18 cellular contexts compared by ENCODE assay signal in the genomic region with DNA sequence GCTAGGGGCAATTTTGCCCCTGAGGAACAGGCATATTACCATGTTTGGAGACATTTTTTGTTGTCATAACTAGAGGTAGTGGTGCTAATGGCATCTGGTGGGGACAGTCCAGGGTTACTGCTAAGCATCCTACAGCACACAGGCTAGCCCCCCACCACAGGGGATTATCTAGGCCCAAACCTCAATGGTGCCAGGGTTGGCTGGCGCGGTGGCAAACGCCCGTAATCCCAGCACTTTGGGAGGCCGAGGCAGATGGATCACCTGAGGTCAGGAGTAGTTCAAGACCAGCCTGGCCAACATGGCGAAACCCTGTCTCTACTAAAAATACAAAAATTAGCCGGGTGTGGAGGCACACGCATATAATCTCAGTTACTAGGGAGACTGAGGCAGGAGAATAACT. TPM values are rescaled to one million over a fixed set of nuclear protein-coding genes. Genes with fewer than 3 reads are reported as not detected.
DNase-seq lines count a peak whose midpoint lies in the region; TF ChIP-seq lines count a peak whose summit lies in the region.
"Had no signal": no experiment of that assay in that cellular context is flagged by ENCODE, and none has a peak within 500 bp of the region (broad histone marks: within the 10 kb centered on the region; RNA-seq: fewer than 3 reads in every experiment).

No MANE protein-coding gene starts in this region.

- DNase-seq in RWPE1 (ENCODE audit: low spot score) (no peak), esophagus muscularis mucosa (ENCODE audit: extremely low spot score) (no peak), spleen (peak; percentile 12), cerebellar nuclear complex (lab: John Stamatoyannopoulos, UW) (no peak)
- DNase-seq in activated naive CD4-positive, alpha-beta T cell (lab: John Stamatoyannopoulos, UW): no peak
- no peak for DNase-seq in activated CD4-positive, alpha-beta T cell treated with anti-CD3 and anti-CD28 coated beads, Interleukin-2, amount 10 ng/mL, durations not matched to agents 7 days and 5 days
- DNase-seq: activated CD4-positive, alpha-beta T cell treated with anti-CD3 and anti-CD28 coated beads for 4 hours; activated T-cell treated with anti-CD3 and anti-CD28 coated beads for 4 hours; DMS153; effector memory CD8-positive, alpha-beta T cell; NCI-H2081; NCI-H524; retina; SK-N-SH had no signal

- H3K4me1 ChIP-seq in esophagus muscularis mucosa (peaks cover 12 to 45% (median 38%) of the 10 kb centered on the region in 4 donors), spleen (peaks cover 0 to 42% (median 17%) of the 10 kb centered on the region in 6 donors)

- H3K27ac ChIP-seq in RWPE1: peak overlapping the region; percentile 95
- H3K27ac ChIP-seq in esophagus muscularis mucosa (replicated peaks in 1 of 4): peak overlapping the region; percentile 39 to 61 (median 54)
- peak overlapping the region in 3 of 8 donors; percentile 26 to 59 (median 39) for H3K27ac ChIP-seq in spleen
- H3K27ac ChIP-seq: neural progenitor cell had no signal

- CTCF ChIA-PET in RWPE1 (lab: Yijun Ruan, JAX): no interaction called here
- CTCF ChIA-PET in activated CD4-positive, alpha-beta T cell treated with anti-CD3 and anti-CD28 coated beads, Interleukin-2, amount 10 ng/mL, durations not matched to agents 7 days and 5 days (lab: Charles Lee): no interaction called here

- H3K27ac Mint-ChIP-seq in activated CD4-positive, alpha-beta T cell treated with anti-CD3 and anti-CD28 coated beads, Interleukin-2, amount 10 ng/mL, durations not matched to agents 7 days and 5 days: no peak overlapping the region
- H3K27ac Mint-ChIP-seq: activated naive CD8-positive, alpha-beta T cell; memory B cell; neural progenitor cell had no signal

- H3K27me3 ChIP-seq in esophagus muscularis mucosa (no peaks in the 10 kb centered on the region), spleen (replicated peaks in 1 of 7) (peaks cover 0 to 3% (median 0%) of the 10 kb centered on the region in 7 donors)
- H3K27me3 ChIP-seq: thyroid gland had no signal

- peaks cover 7% of the 10 kb centered on the region for H3K9me3 Mint-ChIP-seq in activated CD4-positive, alpha-beta T cell treated with anti-CD3 and anti-CD28 coated beads, Interleukin-2, amount 10 ng/mL, durations not matched to agents 7 days and 5 days
- H3K9me3 Mint-ChIP-seq: effector memory CD8-positive, alpha-beta T cell; memory B cell had no signal

- TF ChIP-seq EP300 in esophagus muscularis mucosa (IDR thresholded peaks at IDR 0.05): no peak

- WGBS in esophagus muscularis mucosa: 88% methylated on average over 8 of the region's 8 CpGs
- 79 to 98% (median 96%) methylated on average over 8 of the region's 8 CpGs for WGBS in spleen, 5 donors

- H3K9me3 ChIP-seq in esophagus muscularis mucosa: no peaks in the 10 kb centered on the region
- H3K9me3 ChIP-seq in spleen: no peaks in the 10 kb centered on the region
- H3K9me3 ChIP-seq: SK-N-SH, thyroid gland had no signal

- H3K4me3 ChIP-seq in esophagus muscularis mucosa (no peak overlapping the region), spleen (no peak overlapping the region)
- H3K4me3 ChIP-seq: neural progenitor cell, thyroid gland had no signal

- H3K4me3 Mint-ChIP-seq in activated CD4-positive, alpha-beta T cell treated with anti-CD3 and anti-CD28 coated beads, Interleukin-2, amount 10 ng/mL, durations not matched to agents 7 days and 5 days: no peak overlapping the region
- H3K4me3 Mint-ChIP-seq: activated naive CD8-positive, alpha-beta T cell; effector memory CD8-positive, alpha-beta T cell; memory B cell; neural progenitor cell had no signal

- no peaks in the 10 kb centered on the region for H3K4me1 Mint-ChIP-seq in activated CD4-positive, alpha-beta T cell treated with anti-CD3 and anti-CD28 coated beads, Interleukin-2, amount 10 ng/mL, durations not matched to agents 7 days and 5 days

- peaks cover 0 to 4% (median 0%) of the 10 kb centered on the region in 4 donors for H3K36me3 ChIP-seq in esophagus muscularis mucosa
- H3K36me3 ChIP-seq in spleen: no peaks in the 10 kb centered on the region
- H3K36me3 ChIP-seq: neural progenitor cell, thyroid gland had no signal

- H3K36me3 Mint-ChIP-seq in activated CD4-positive, alpha-beta T cell treated with anti-CD3 and anti-CD28 coated beads, Interleukin-2, amount 10 ng/mL, durations not matched to agents 7 days and 5 days (ENCODE audit: low read depth): no peaks in the 10 kb centered on the region
- H3K36me3 Mint-ChIP-seq: activated naive CD8-positive, alpha-beta T cell; memory B cell; neural progenitor cell had no signal

- POLR2A ChIA-PET in RWPE1 (lab: Yijun Ruan, JAX; ENCODE audit: low non-redundant PET): no interaction called here
- POLR2A ChIA-PET in activated CD4-positive, alpha-beta T cell treated with anti-CD3 and anti-CD28 coated beads, Interleukin-2, amount 10 ng/mL, durations not matched to agents 7 days and 5 days (lab: Charles Lee): no interaction called here

- TF ChIP-seq POLR2A in esophagus muscularis mucosa (IDR thresholded peaks at IDR 0.05; ENCODE audit: low read depth) (no peak), spleen (IDR thresholded peaks at IDR 0.05) (no peak)

- H3K27me3 Mint-ChIP-seq in activated CD4-positive, alpha-beta T cell treated with anti-CD3 and anti-CD28 coated beads, Interleukin-2, amount 10 ng/mL, durations not matched to agents 7 days and 5 days: no peaks in the 10 kb centered on the region
- H3K27me3 Mint-ChIP-seq: activated naive CD8-positive, alpha-beta T cell had no signal

- TF ChIP-seq CTCF in RWPE1 (conservative IDR thresholded peaks at IDR 0.05; ENCODE audit: low read depth) (no peak), esophagus muscularis mucosa (IDR thresholded peaks at IDR 0.05) (no peak), spleen (IDR thresholded peaks at IDR 0.05 in 8 of 11, conservative IDR thresholded peaks at IDR 0.05 in 3 of 11) (no peak)

- intact Hi-C loops in esophagus muscularis mucosa (cut with DNase I): no loop called here
- intact Hi-C loops in spleen (cut with DNase I; ENCODE audit: low total_unique reads): no loop called here

RNA-seq across cellular contexts. Expression of a gene that starts 15.2 kb away (rescaled TPM):
- total RNA-seq in esophagus muscularis mucosa (100 to 1,000 TPM in 1 of 4 donors, 10 to 100 TPM in 3; 31.1 to 115 (median 70.4) TPM), spleen (100 to 1,000 TPM in 1 of 7 donors, 10 to 100 TPM in 6; 26.5 to 101 (median 69.9) TPM)
- 10 to 100 TPM; 14.7 to 29.1 (median 25.3) TPM for polyA plus RNA-seq in spleen
- total RNA-seq in activated CD4-positive, alpha-beta T cell treated with anti-CD3 and anti-CD28 coated beads, Interleukin-2, amount 10 ng/mL, durations not matched to agents 7 days and 5 days: not detected

RNA-seq across cellular contexts. Expression of a gene that starts 29.6 kb away (rescaled TPM):
- total RNA-seq in esophagus muscularis mucosa (10 to 100 TPM; 21.2 to 33.7 (median 27.0) TPM), spleen (10 to 100 TPM; 48.1 to 76.6 (median 61.2) TPM)
- 10 to 100 TPM; 11.2 to 22.1 (median 12.3) TPM for polyA plus RNA-seq in spleen
- total RNA-seq in activated CD4-positive, alpha-beta T cell treated with anti-CD3 and anti-CD28 coated beads, Interleukin-2, amount 10 ng/mL, durations not matched to agents 7 days and 5 days: 10 to 100 TPM; 68.1 to 71.5 TPM

RNA-seq across cellular contexts. Expression of a gene that starts 35.5 kb away (rescaled TPM):
- 10 to 100 TPM; 10.4 to 23.7 (median 19.1) TPM for total RNA-seq in esophagus muscularis mucosa
- 100 to 1,000 TPM in 3 of 7 donors, 10 to 100 TPM in 4; 54.7 to 148 (median 99.4) TPM for total RNA-seq in spleen
- 100 to 1,000 TPM in 1 of 3 donors, 10 to 100 TPM in 2; 25.0 to 101 (median 43.6) TPM for polyA plus RNA-seq in spleen
- 10 to 100 TPM; 30.8 to 36.1 TPM for total RNA-seq in activated CD4-positive, alpha-beta T cell treated with anti-CD3 and anti-CD28 coated beads, Interleukin-2, amount 10 ng/mL, durations not matched to agents 7 days and 5 days

RNA-seq across cellular contexts. Expression of a gene that starts 59.4 kb away (rescaled TPM):
- total RNA-seq in esophagus muscularis mucosa (100 to 1,000 TPM; 106 to 284 (median 197) TPM), spleen (100 to 1,000 TPM in 5 of 7 donors, 10 to 100 TPM in 2; 85.7 to 188 (median 108) TPM)
- polyA plus RNA-seq in spleen: 10 to 100 TPM; 33.6 to 58.7 (median 38.3) TPM
- 100 to 1,000 TPM; 269 to 284 TPM for total RNA-seq in activated CD4-positive, alpha-beta T cell treated with anti-CD3 and anti-CD28 coated beads, Interleukin-2, amount 10 ng/mL, durations not matched to agents 7 days and 5 days

Comparison
In these comparisons a context has a peak if more than half of its experiments do, and no peak if none do; other contexts are left out.
1. RNA of a gene that starts 15.2 kb away (total RNA-seq): 31.1 to 115 TPM in esophagus muscularis mucosa and 26.5 to 101 TPM in spleen; not detected in activated CD4-positive, alpha-beta T cell treated with anti-CD3 and anti-CD28 coated beads, Interleukin-2, amount 10 ng/mL, durations not matched to agents 7 days and 5 days; every median in the first group is over 10 times any median in the second.